ENCODE assay signal across 8 cellular contexts in genomic region chr20:59940129-59940955, GRCh38. TPM values are rescaled to one million over a fixed set of nuclear protein-coding genes. Genes with fewer than 3 reads are reported as not detected.
DNase-seq lines count a peak whose midpoint lies in the region; ATAC-seq and FAIRE-seq lines count a peak whose summit lies in the region.

Gene FAM217B (plus strand): TSS chr20:59940389. CDS start chr20:59943944, 3,555 bp downstream.
Gene PPP1R3D (minus strand): TSS chr20:59940305. CDS start chr20:59939931, 374 bp downstream.

- DNase-seq in Caki2 (ENCODE audit: low read depth) (peak; percentile 97), HTR-8/SVneo (ENCODE audit: insufficient read length, low spot score) (peak; percentile 99), NT2/D1 (ENCODE audit: low read depth, low spot score) (peak; percentile 93), midbrain (lab: John Stamatoyannopoulos, UW) (peak; percentile 95)
- peak; percentile 88 for DNase-seq in activated CD8-positive, alpha-beta memory T cell treated with anti-CD3 and anti-CD28 coated beads, Interleukin-2, amount 50 U/mL, for 4 hours
- DNase-seq in stimulated activated CD8-positive, alpha-beta memory T cell treated with anti-CD3 and anti-CD28 coated beads, Interleukin-15, amount 100 ng/mL, for 48 hours (ENCODE audit: low read depth in 2 of 2): peak; percentile 90 to 91

- in situ Hi-C loops in Caki2 (cut with HindIII; ENCODE audit: low pct_unique_long_range_greater_than_20kb, low sequenced_read_pairs): no loop called here

- peaks cover 9% of the 10 kb centered on the region for H3K27me3 ChIP-seq in NT2/D1 (ENCODE audit: insufficient read depth, insufficient read length)

- H3K36me3 ChIP-seq in NT2/D1 (ENCODE audit: insufficient read depth, insufficient read length, low read length): peaks cover 38% of the 10 kb centered on the region

- H3K9ac ChIP-seq in NT2/D1 (ENCODE audit: insufficient read length, low read depth): peak within 1 kb of the TSS; percentile 96

- peaks cover 7% of the 10 kb centered on the region for H3K4me1 ChIP-seq in NT2/D1 (ENCODE audit: insufficient read depth, insufficient read length)

- peak within 1 kb of the TSS; percentile 74 for H3K4me3 ChIP-seq in NT2/D1 (ENCODE audit: insufficient read length, low read depth)

- H3K9me3 ChIP-seq in NT2/D1 (ENCODE audit: insufficient read depth, low read length): peaks cover 6% of the 10 kb centered on the region; the same call in 1 of the 2 replicates

- FAIRE-seq in HTR-8/SVneo (lab: Jason Lieb, UNC) (peak; percentile 100), endometrium (lab: Jason Lieb, UNC) (peak; percentile 83)

- peak; percentile 90 for ATAC-seq in GM21381 (IDR thresholded peaks at IDR 0.05; ENCODE audit: unreplicated experiment)

RNA-seq across cellular contexts. Expression of gene FAM217B, which starts in this region (rescaled TPM):
- total RNA-seq in Caki2 (2014; rRNA removed; shearing (Covaris generic); ENCODE audit: low replicate concordance): 10.4 and 11.8 TPM in 2 replicates

RNA-seq across cellular contexts. Expression of gene PPP1R3D, which starts in this region (rescaled TPM):
- total RNA-seq in Caki2 (2014; rRNA removed; shearing (Covaris generic); ENCODE audit: low replicate concordance): 12.1 and 12.7 TPM in 2 replicates

Comparison
In these comparisons a context has a peak if more than half of its experiments do, and no peak if none do; other contexts are left out.
1. Peak in every context shown above with its lines: DNase-seq, ATAC-seq and H3K4me3 ChIP-seq.